1 cellular context compared by ENCODE assay signal in the genomic region with DNA sequence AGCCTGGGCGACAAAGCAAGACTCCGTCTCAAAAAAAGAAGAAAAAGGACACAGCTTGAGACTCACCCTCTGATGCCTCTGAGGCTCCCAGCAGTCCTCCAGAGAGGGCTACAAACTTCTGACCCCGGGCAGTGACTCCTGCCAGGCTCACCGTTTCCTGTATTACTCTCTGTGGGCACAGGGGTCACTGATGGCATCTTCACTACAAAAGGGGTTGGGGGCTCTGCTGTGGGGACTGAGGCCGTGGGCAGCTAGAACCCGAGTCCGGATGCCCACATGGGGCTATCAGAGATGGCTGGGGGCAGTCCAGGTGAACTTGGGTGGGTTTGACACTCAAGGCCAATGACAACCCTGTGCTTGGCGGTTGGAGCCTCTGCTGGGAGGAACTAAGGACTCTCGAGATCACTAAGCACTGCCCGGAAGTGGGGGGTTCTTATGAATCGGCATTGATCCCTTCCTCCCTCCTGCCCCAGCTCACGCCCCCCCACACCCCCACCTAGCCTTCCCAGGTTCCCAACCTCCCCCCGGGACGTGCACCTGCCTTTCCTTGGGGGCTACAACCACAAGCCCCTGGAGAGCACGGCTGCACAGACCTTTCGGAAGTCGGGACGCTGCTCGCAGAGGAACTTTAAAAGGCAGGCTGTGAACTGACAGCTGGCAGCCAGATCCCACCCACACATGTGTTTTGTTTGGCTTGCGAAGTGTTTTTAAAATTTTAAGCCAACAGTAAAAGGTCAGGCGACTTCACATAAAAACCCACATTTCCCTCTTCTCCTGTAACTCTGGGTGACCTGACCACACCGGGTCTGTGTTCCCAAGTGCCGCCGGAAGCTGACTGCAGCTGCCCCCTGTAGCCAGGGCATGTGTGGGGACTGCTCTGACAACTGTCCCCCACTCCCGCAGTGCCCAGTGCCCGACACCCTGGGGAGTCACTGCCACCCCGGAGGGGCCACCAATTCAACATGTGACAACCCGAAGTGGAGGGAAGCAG.
TF ChIP-seq lines count a peak whose summit lies in the region.

No MANE protein-coding gene starts in this region.

TF ChIP-seq in WTC11, 78 proteins besides CTCF, POLR2A, EP300 and RAD21 (continued from another document):
- TF ChIP-seq, protein P1, sequence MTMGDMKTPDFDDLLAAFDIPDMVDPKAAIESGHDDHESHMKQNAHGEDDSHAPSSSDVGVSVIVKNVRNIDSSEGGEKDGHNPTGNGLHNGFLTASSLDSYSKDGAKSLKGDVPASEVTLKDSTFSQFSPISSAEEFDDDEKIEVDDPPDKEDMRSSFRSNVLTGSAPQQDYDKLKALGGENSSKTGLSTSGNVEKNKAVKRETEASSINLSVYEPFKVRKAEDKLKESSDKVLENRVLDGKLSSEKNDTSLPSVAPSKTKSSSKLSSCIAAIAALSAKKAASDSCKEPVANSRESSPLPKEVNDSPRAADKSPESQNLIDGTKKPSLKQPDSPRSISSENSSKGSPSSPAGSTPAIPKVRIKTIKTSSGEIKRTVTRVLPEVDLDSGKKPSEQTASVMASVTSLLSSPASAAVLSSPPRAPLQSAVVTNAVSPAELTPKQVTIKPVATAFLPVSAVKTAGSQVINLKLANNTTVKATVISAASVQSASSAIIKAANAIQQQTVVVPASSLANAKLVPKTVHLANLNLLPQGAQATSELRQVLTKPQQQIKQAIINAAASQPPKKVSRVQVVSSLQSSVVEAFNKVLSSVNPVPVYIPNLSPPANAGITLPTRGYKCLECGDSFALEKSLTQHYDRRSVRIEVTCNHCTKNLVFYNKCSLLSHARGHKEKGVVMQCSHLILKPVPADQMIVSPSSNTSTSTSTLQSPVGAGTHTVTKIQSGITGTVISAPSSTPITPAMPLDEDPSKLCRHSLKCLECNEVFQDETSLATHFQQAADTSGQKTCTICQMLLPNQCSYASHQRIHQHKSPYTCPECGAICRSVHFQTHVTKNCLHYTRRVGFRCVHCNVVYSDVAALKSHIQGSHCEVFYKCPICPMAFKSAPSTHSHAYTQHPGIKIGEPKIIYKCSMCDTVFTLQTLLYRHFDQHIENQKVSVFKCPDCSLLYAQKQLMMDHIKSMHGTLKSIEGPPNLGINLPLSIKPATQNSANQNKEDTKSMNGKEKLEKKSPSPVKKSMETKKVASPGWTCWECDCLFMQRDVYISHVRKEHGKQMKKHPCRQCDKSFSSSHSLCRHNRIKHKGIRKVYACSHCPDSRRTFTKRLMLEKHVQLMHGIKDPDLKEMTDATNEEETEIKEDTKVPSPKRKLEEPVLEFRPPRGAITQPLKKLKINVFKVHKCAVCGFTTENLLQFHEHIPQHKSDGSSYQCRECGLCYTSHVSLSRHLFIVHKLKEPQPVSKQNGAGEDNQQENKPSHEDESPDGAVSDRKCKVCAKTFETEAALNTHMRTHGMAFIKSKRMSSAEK (CRISPR knock-in tag; IDR thresholded peaks at IDR 0.05; ENCODE audit: borderline replicate concordance): no peak
- TF ChIP-seq TEAD4 (CRISPR knock-in tag; IDR thresholded peaks at IDR 0.05) (no peak), ZNF263 (CRISPR knock-in tag; IDR thresholded peaks at IDR 0.05; ENCODE audit: low read depth) (no peak)
- TF ChIP-seq, protein P2, sequence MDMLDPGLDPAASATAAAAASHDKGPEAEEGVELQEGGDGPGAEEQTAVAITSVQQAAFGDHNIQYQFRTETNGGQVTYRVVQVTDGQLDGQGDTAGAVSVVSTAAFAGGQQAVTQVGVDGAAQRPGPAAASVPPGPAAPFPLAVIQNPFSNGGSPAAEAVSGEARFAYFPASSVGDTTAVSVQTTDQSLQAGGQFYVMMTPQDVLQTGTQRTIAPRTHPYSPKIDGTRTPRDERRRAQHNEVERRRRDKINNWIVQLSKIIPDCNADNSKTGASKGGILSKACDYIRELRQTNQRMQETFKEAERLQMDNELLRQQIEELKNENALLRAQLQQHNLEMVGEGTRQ (CRISPR knock-in tag; IDR thresholded peaks at IDR 0.05): no peak
- TF ChIP-seq, protein P3, sequence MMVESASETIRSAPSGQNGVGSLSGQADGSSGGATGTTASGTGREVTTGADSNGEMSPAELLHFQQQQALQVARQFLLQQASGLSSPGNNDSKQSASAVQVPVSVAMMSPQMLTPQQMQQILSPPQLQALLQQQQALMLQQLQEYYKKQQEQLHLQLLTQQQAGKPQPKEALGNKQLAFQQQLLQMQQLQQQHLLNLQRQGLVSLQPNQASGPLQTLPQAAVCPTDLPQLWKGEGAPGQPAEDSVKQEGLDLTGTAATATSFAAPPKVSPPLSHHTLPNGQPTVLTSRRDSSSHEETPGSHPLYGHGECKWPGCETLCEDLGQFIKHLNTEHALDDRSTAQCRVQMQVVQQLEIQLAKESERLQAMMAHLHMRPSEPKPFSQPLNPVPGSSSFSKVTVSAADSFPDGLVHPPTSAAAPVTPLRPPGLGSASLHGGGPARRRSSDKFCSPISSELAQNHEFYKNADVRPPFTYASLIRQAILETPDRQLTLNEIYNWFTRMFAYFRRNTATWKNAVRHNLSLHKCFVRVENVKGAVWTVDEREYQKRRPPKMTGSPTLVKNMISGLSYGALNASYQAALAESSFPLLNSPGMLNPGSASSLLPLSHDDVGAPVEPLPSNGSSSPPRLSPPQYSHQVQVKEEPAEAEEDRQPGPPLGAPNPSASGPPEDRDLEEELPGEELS (CRISPR knock-in tag; IDR thresholded peaks at IDR 0.05): no peak
